18 cellular contexts compared by ENCODE assay signal in the genomic region with DNA sequence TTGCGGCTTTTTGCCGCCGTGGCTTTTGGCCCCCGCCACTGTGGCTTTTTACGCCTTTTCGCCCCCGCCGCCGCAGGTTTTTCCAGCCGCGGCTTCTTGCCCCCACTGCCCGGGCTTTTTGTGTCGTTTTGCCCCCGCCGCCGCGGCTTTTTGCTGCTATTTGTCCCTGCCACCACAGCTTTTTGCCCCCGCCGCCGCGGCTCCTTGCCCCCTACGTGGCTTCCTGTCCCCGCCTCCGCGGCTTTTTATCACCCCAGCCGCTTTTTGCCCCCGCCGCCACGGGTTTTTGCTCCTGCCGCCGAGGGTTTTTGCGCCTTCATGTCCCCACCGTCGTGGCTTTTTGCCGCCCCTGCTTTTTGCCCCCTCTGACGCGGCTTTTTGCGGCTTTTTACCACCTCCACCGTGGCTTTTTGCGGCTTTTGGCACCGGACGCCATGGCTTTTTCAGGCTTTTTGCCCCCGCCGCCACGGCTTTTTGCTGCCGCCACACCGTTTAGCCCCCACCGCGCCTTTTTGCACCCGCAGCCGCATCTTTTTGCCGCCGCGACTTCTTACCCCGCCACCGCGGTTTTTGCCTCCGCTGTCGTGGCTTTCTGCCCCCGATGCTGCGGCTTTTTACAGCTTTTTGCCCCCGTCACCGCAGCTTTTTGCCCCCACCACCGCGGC.
"Had no signal": no experiment of that assay in that cellular context is flagged by ENCODE, and none has a peak within 500 bp of the region (broad histone marks: within the 10 kb centered on the region; RNA-seq: fewer than 3 reads in every experiment).

No MANE protein-coding gene starts in this region.

- H2AFZ ChIP-seq: neural progenitor cell had no signal

- H3K27me3 Mint-ChIP-seq: activated naive CD8-positive, alpha-beta T cell treated with anti-CD3 and anti-CD28 coated beads for 36 hours had no signal

- H3K36me3 ChIP-seq: cardiac muscle cell, neural progenitor cell, ovary, thyroid gland, uterus had no signal

- FAIRE-seq: colon, islet of Langerhans had no signal

- H3K9ac ChIP-seq: neural progenitor cell had no signal

- H3K4me2 ChIP-seq: neural progenitor cell had no signal

- H3K4me3 Mint-ChIP-seq: activated naive CD8-positive, alpha-beta T cell treated with anti-CD3 and anti-CD28 coated beads for 36 hours; endodermal cell; neural progenitor cell had no signal

- H3K4me1 ChIP-seq: foreskin keratinocyte, neural progenitor cell, thyroid gland, uterus had no signal

- H3K4me1 Mint-ChIP-seq: activated naive CD8-positive, alpha-beta T cell treated with anti-CD3 and anti-CD28 coated beads for 36 hours; endodermal cell; neural progenitor cell had no signal

- DNase-seq: activated CD4-positive, alpha-beta T cell treated with anti-CD3 and anti-CD28 coated beads, Interleukin-2, amount 50 U/mL, for 1 hour; activated gamma-delta T cell treated with Interleukin-2 at 50 U/mL for 16 hours; activated naive CD8-positive, alpha-beta T cell treated with anti-CD3 and anti-CD28 coated beads for 36 hours; amniotic stem cell; endodermal cell; foreskin keratinocyte; hippocampal formation; stimulated activated CD4-positive, alpha-beta T cell treated with anti-CD3 and anti-CD28 coated beads, Interleukin-1b, Interleukin-23, amount 100 ng/mL, for 48 hours; stimulated activated naive CD4-positive, alpha-beta T cell treated with Interleukin-2 at 50 U/mL for 16 hours; T-helper 9 cell; thyroid gland had no signal

- H3K9me3 ChIP-seq: thyroid gland had no signal

- H3K27me3 ChIP-seq: cardiac muscle cell, foreskin keratinocyte, neural progenitor cell, ovary, thyroid gland, uterus had no signal

- H3K27ac ChIP-seq: cardiac muscle cell, foreskin keratinocyte, neural progenitor cell, ovary, thyroid gland, uterus had no signal

- ATAC-seq: activated CD4-positive, CD25-positive, alpha-beta regulatory T cell treated with anti-CD3 and anti-CD28 coated beads, Interleukin-2, amount 50 U/mL, for 24 hours; foreskin keratinocyte had no signal

- H3K27ac Mint-ChIP-seq: activated naive CD8-positive, alpha-beta T cell treated with anti-CD3 and anti-CD28 coated beads for 36 hours; endodermal cell; neural progenitor cell had no signal

- H3K4me3 ChIP-seq: cardiac muscle cell, neural progenitor cell, ovary, thyroid gland, uterus had no signal
